In genomic region chr21:25062061-25062460, GRCh38 we compare ENCODE assay signal across 18 cellular contexts.
DNase-seq lines count a peak whose midpoint lies in the region; ATAC-seq lines count a peak whose summit lies in the region.
"Had no signal": no experiment of that assay in that cellular context is flagged by ENCODE, and none has a peak within 500 bp of the region (broad histone marks: within the 10 kb centered on the region; RNA-seq: fewer than 3 reads in every experiment).

No MANE protein-coding gene starts in this region.

- DNase-seq in MV-4-11 (lab: John Stamatoyannopoulos, UW) (peak; percentile 45), iris pigment epithelial cell (ENCODE audit: low read depth) (peak; percentile 1), RKO (ENCODE audit: low spot score) (no peak), Ammon's horn (ENCODE audit: low spot score) (no peak), UCSD-AML1 (lab: John Stamatoyannopoulos, UW; ENCODE audit: unreplicated experiment) (no peak), NCI-H82 treated with DMSO at 0.1 percent for 48 hours (lab: John Stamatoyannopoulos, UW; ENCODE audit: unreplicated experiment) (no peak)
- DNase-seq: activated CD4-positive, alpha-beta T cell treated with anti-CD3 and anti-CD28 coated beads for 4 hours; activated gamma-delta T cell; amygdala; COR-L47; effector memory CD4-positive, alpha-beta T cell; NCI-H1436 treated with DMSO at 0.1 percent for 48 hours; NCI-H2227 treated with DMSO at 0.1 percent for 48 hours; ovary; stimulated activated CD4-positive, alpha-beta T cell treated with anti-CD3 and anti-CD28 coated beads, Interleukin-4, amount 100 ng/mL, for 24 hours; T-helper 9 cell had no signal

- peak; percentile 73 for ATAC-seq in GM18519 (IDR thresholded peaks at IDR 0.05; ENCODE audit: low FRiP score, unreplicated experiment)
- ATAC-seq in GM21526 (IDR thresholded peaks at IDR 0.05; ENCODE audit: low FRiP score, unreplicated experiment), result peak; percentile 58

Comparison
In these comparisons a context has a peak if more than half of its experiments do, and no peak if none do; other contexts are left out.
1. DNase-seq: peak in MV-4-11 (single experiment) and iris pigment epithelial cell (single experiment); none in RKO (single experiment), Ammon's horn (single experiment), UCSD-AML1 (single experiment) and NCI-H82 treated with DMSO at 0.1 percent for 48 hours (single experiment).